8 cellular contexts compared by ENCODE assay signal in genomic region chr19:459724-460511, GRCh38. TPM values are rescaled to one million over a fixed set of nuclear protein-coding genes. Genes with fewer than 3 reads are reported as not detected.
DNase-seq lines count a peak whose midpoint lies in the region; ATAC-seq lines count a peak whose summit lies in the region.

No MANE protein-coding gene starts in this region.

- DNase-seq in activated CD8-positive, alpha-beta memory T cell treated with anti-CD3 and anti-CD28 coated beads for 24 hours: peak; percentile 72
- DNase-seq in activated CD8-positive, alpha-beta memory T cell treated with anti-CD3 and anti-CD28 coated beads, Interleukin-2, amount 10 ng/mL, durations not matched to agents 7 days and 5 days: no peak
- peak; percentile 59 to 67 for DNase-seq in SHP77 (lab: John Stamatoyannopoulos, UW)
- peak; percentile 91 for DNase-seq in cerebellum (ENCODE audit: low spot score)
- DNase-seq in left colon: peak; percentile 39 to 50
- DNase-seq in stimulated activated CD4-positive, alpha-beta T cell treated with anti-CD3 and anti-CD28 coated beads, Interleukin-15, amount 100 ng/mL, for 24 hours: peak; percentile 26
- DNase-seq in NCI-H524 treated with DMSO at 0.1 percent for 48 hours (lab: John Stamatoyannopoulos, UW): no peak

- intact Hi-C loops in left colon (cut with DNase I, micrococcal nuclease): no loop called here

- peaks cover 24% of the 10 kb centered on the region for H3K27me3 Mint-ChIP-seq in activated CD8-positive, alpha-beta memory T cell treated with anti-CD3 and anti-CD28 coated beads, Interleukin-2, amount 10 ng/mL, durations not matched to agents 7 days and 5 days

- H3K4me3 Mint-ChIP-seq in activated CD8-positive, alpha-beta memory T cell treated with anti-CD3 and anti-CD28 coated beads, Interleukin-2, amount 10 ng/mL, durations not matched to agents 7 days and 5 days: no peak overlapping the region

- CTCF ChIA-PET in activated CD8-positive, alpha-beta memory T cell treated with anti-CD3 and anti-CD28 coated beads, Interleukin-2, amount 10 ng/mL, durations not matched to agents 7 days and 5 days (lab: Charles Lee): interaction anchor here (1.0 kb wide), 1 partner anchor 51 kb away, joined by 3 read pairs; no protein-coding TSS in a partner anchor

- no peaks in the 10 kb centered on the region for H3K9me3 Mint-ChIP-seq in activated CD8-positive, alpha-beta memory T cell treated with anti-CD3 and anti-CD28 coated beads, Interleukin-2, amount 10 ng/mL, durations not matched to agents 7 days and 5 days (ENCODE audit: low read depth)

- H3K36me3 Mint-ChIP-seq in activated CD8-positive, alpha-beta memory T cell treated with anti-CD3 and anti-CD28 coated beads, Interleukin-2, amount 10 ng/mL, durations not matched to agents 7 days and 5 days: no peaks in the 10 kb centered on the region

- H3K27ac Mint-ChIP-seq in activated CD8-positive, alpha-beta memory T cell treated with anti-CD3 and anti-CD28 coated beads, Interleukin-2, amount 10 ng/mL, durations not matched to agents 7 days and 5 days: no peak overlapping the region

- no peak for ATAC-seq in activated CD8-positive, alpha-beta memory T cell treated with anti-CD3 and anti-CD28 coated beads, Interleukin-2, amount 10 ng/mL, durations not matched to agents 7 days and 5 days
- ATAC-seq in left colon: peak; percentile 70
- no peak for ATAC-seq in GM19397 (IDR thresholded peaks at IDR 0.05; ENCODE audit: unreplicated experiment)

- H3K4me1 Mint-ChIP-seq in activated CD8-positive, alpha-beta memory T cell treated with anti-CD3 and anti-CD28 coated beads, Interleukin-2, amount 10 ng/mL, durations not matched to agents 7 days and 5 days: peaks cover 3% of the 10 kb centered on the region

RNA-seq across cellular contexts. Expression of gene SHC2, which starts 0.9 kb away (rescaled TPM):
- total RNA-seq in activated CD8-positive, alpha-beta memory T cell treated with anti-CD3 and anti-CD28 coated beads, Interleukin-2, amount 10 ng/mL, durations not matched to agents 7 days and 5 days: not detected
- 7.3 TPM for total RNA-seq in cerebellum
- 1 to 10 TPM; 4.7 to 9.4 TPM for total RNA-seq in left colon

RNA-seq across cellular contexts. Expression of gene MADCAM1, which starts 36.4 kb away (rescaled TPM):
- total RNA-seq in activated CD8-positive, alpha-beta memory T cell treated with anti-CD3 and anti-CD28 coated beads, Interleukin-2, amount 10 ng/mL, durations not matched to agents 7 days and 5 days: under 1 TPM; 0.16 to 0.44 TPM
- total RNA-seq in cerebellum: 2.7 TPM
- total RNA-seq in left colon: 1 to 10 TPM; 3.1 to 5.9 TPM

RNA-seq across cellular contexts. Expression of gene TPGS1, which starts 47.4 kb away (rescaled TPM):
- total RNA-seq in activated CD8-positive, alpha-beta memory T cell treated with anti-CD3 and anti-CD28 coated beads, Interleukin-2, amount 10 ng/mL, durations not matched to agents 7 days and 5 days: 10 to 100 TPM; 19.4 to 21.6 TPM
- total RNA-seq in cerebellum (12.8 TPM), left colon (10 to 100 TPM; 17.4 to 19.9 TPM)

RNA-seq across cellular contexts. Expression of gene C2CD4C, which starts 51.0 kb away (rescaled TPM):
- not detected for total RNA-seq in activated CD8-positive, alpha-beta memory T cell treated with anti-CD3 and anti-CD28 coated beads, Interleukin-2, amount 10 ng/mL, durations not matched to agents 7 days and 5 days
- total RNA-seq in cerebellum (7.5 TPM), left colon (under 1 TPM; 0.59 to 0.85 TPM)

Comparison
In these comparisons a context has a peak if more than half of its experiments do, and no peak if none do; other contexts are left out.
1. DNase-seq: peak in activated CD8-positive, alpha-beta memory T cell treated with anti-CD3 and anti-CD28 coated beads for 24 hours (single experiment), SHP77 (2 of 2), cerebellum (single experiment), left colon (2 of 2) and stimulated activated CD4-positive, alpha-beta T cell treated with anti-CD3 and anti-CD28 coated beads, Interleukin-15, amount 100 ng/mL, for 24 hours (single experiment); none in activated CD8-positive, alpha-beta memory T cell treated with anti-CD3 and anti-CD28 coated beads, Interleukin-2, amount 10 ng/mL, durations not matched to agents 7 days and 5 days (single experiment) and NCI-H524 treated with DMSO at 0.1 percent for 48 hours (single experiment).